ENCODE assay signal across 8 cellular contexts in genomic region chr4:55345980-55346850, GRCh38. TPM values are rescaled to one million over a fixed set of nuclear protein-coding genes. Genes with fewer than 3 reads are reported as not detected.
DNase-seq lines count a peak whose midpoint lies in the region; ATAC-seq and TF ChIP-seq lines count a peak whose summit lies in the region.

Gene SRD5A3, plus strand, starts transcription at chr4:55346242. Its CDS starts 95 bp downstream, at chr4:55346337.

- TF ChIP-seq CTCF in CD4-positive, alpha-beta T cell (IDR thresholded peaks at IDR 0.05): peak; percentile 99
- TF ChIP-seq CTCF in lower lobe of right lung (IDR thresholded peaks at IDR 0.05): peak; percentile 95

- peak; percentile 83 for ATAC-seq in CD4-positive, alpha-beta T cell (ENCODE audit: poor library complexity)
- ATAC-seq in GM19324 (IDR thresholded peaks at IDR 0.05; ENCODE audit: low FRiP score, unreplicated experiment) (peak; percentile 98), HG03457 (IDR thresholded peaks at IDR 0.05; ENCODE audit: unreplicated experiment) (peak; percentile 94), lower lobe of right lung (peak; percentile 98 to 99)

- H3K4me1 ChIP-seq in lower lobe of right lung: peaks cover 20% of the 10 kb centered on the region

- no peaks in the 10 kb centered on the region for H3K27me3 ChIP-seq in CD4-positive, alpha-beta T cell (ENCODE audit: control insufficient read depth, insufficient read depth, low read length)
- no peaks in the 10 kb centered on the region for H3K27me3 ChIP-seq in lower lobe of right lung (ENCODE audit: low read depth)

- no peaks in the 10 kb centered on the region for H3K9me3 ChIP-seq in CD4-positive, alpha-beta T cell (ENCODE audit: control insufficient read depth, low read length)
- no peaks in the 10 kb centered on the region for H3K9me3 ChIP-seq in lower lobe of right lung

- POLR2A ChIA-PET in CD4-positive, alpha-beta T cell (lab: Charles Lee): interaction anchor here (1.4 to 2.9 kb wide), 3 partner anchors 10 to 200 kb away, joined by 4 to 23 read pairs (median 14); partner anchors contain the start of genes CLOCK and TMEM165
- POLR2A ChIA-PET in activated CD4-positive, alpha-beta memory T cell treated with anti-CD3 and anti-CD28 coated beads for 36 hours (lab: Charles Lee): interaction anchor here (1.1 to 3.4 kb wide), 3 partner anchors 10 to 200 kb away, joined by 4 to 10 read pairs (median 4); partner anchors contain the start of gene TMEM165

- no peaks in the 10 kb centered on the region for H3K27me3 Mint-ChIP-seq in CD4-positive, alpha-beta T cell
- no peaks in the 10 kb centered on the region for H3K27me3 Mint-ChIP-seq in activated CD4-positive, alpha-beta memory T cell treated with anti-CD3 and anti-CD28 coated beads for 36 hours

- CTCF ChIA-PET in CD4-positive, alpha-beta T cell (lab: Charles Lee): interaction anchor here (0.7 to 2.1 kb wide), 11 partner anchors 14 to 208 kb away, joined by 3 to 11 read pairs (median 4); partner anchors contain the start of gene TMEM165
- CTCF ChIA-PET in activated CD4-positive, alpha-beta memory T cell treated with anti-CD3 and anti-CD28 coated beads for 36 hours (lab: Charles Lee): interaction anchor here (0.6 to 4.2 kb wide), 39 partner anchors 8 to 1112 kb away, joined by 3 to 53 read pairs (median 4); partner anchors contain the start of genes CEP135 and TMEM165

- peak within 1 kb of the TSS; percentile 72 for H3K27ac Mint-ChIP-seq in CD4-positive, alpha-beta T cell
- H3K27ac Mint-ChIP-seq in activated CD4-positive, alpha-beta memory T cell treated with anti-CD3 and anti-CD28 coated beads for 36 hours: peak within 1 kb of the TSS; percentile 84

- peaks cover 18% of the 10 kb centered on the region for H3K4me1 Mint-ChIP-seq in CD4-positive, alpha-beta T cell (ENCODE audit: low read depth)
- peaks cover 28% of the 10 kb centered on the region for H3K4me1 Mint-ChIP-seq in activated CD4-positive, alpha-beta memory T cell treated with anti-CD3 and anti-CD28 coated beads for 36 hours (ENCODE audit: low read depth)

- intact Hi-C loops in CD4-positive, alpha-beta T cell (cut with DNase I, micrococcal nuclease): loop anchor here (1.0 to 10.0 kb wide), 10 partner anchors 47 to 599 kb away; partner anchors contain the start of genes CEP135 (in 1 of the 2), CLOCK (in 1 of the 2), EXOC1 (in 1 of the 2) and TMEM165 (in 1 of the 2)
- intact Hi-C loops in activated CD4-positive, alpha-beta memory T cell treated with anti-CD3 and anti-CD28 coated beads for 36 hours (cut with micrococcal nuclease): loop anchor here (1.0 to 5.0 kb wide), 7 partner anchors 49 to 602 kb away; partner anchors contain the start of genes CEP135, CLOCK, EXOC1 and TMEM165
- intact Hi-C loops in lower lobe of right lung (cut with DNase I): no loop called here

- no peaks in the 10 kb centered on the region for H3K36me3 ChIP-seq in lower lobe of right lung

- H3K36me3 Mint-ChIP-seq in CD4-positive, alpha-beta T cell (ENCODE audit: low read depth): no peaks in the 10 kb centered on the region
- no peaks in the 10 kb centered on the region for H3K36me3 Mint-ChIP-seq in activated CD4-positive, alpha-beta memory T cell treated with anti-CD3 and anti-CD28 coated beads for 36 hours

- H3K9me3 Mint-ChIP-seq in CD4-positive, alpha-beta T cell: no peaks in the 10 kb centered on the region
- H3K9me3 Mint-ChIP-seq in activated CD4-positive, alpha-beta memory T cell treated with anti-CD3 and anti-CD28 coated beads for 36 hours: no peaks in the 10 kb centered on the region

- peak; percentile 47 to 82 (median 72) for DNase-seq in CD4-positive, alpha-beta T cell
- peak; percentile 85 for DNase-seq in NCI-H748 (lab: John Stamatoyannopoulos, UW; ENCODE audit: unreplicated experiment)
- peak; percentile 85 for DNase-seq in activated CD4-positive, alpha-beta memory T cell treated with anti-CD3 and anti-CD28 coated beads for 36 hours
- peak; percentile 93 for DNase-seq in ecto neural progenitor cell (ENCODE audit: low spot score)
- peak; percentile 92 for DNase-seq in lower lobe of right lung
- DNase-seq in stimulated activated CD4-positive, alpha-beta T cell treated with anti-CD3 and anti-CD28 coated beads, TNF-alpha, amount 100 ng/mL, for 4 hours (ENCODE audit: low read depth in 3 of 3): peak; percentile 61 to 84 (median 64)

- H3K4me3 Mint-ChIP-seq in CD4-positive, alpha-beta T cell: peak within 1 kb of the TSS; percentile 89
- peak within 1 kb of the TSS; percentile 82 for H3K4me3 Mint-ChIP-seq in activated CD4-positive, alpha-beta memory T cell treated with anti-CD3 and anti-CD28 coated beads for 36 hours

- H3K27ac ChIP-seq in CD4-positive, alpha-beta T cell (ENCODE audit: low read depth, low read length): peak within 1 kb of the TSS; percentile 56
- peak within 1 kb of the TSS; percentile 95 for H3K27ac ChIP-seq in lower lobe of right lung

- H3K4me3 ChIP-seq in lower lobe of right lung: peak within 1 kb of the TSS; percentile 82

RNA-seq across cellular contexts. Expression of gene SRD5A3, which starts in this region (rescaled TPM):
- 1 to 10 TPM; 2.1 to 2.2 TPM for total RNA-seq in CD4-positive, alpha-beta T cell
- total RNA-seq in activated CD4-positive, alpha-beta memory T cell treated with anti-CD3 and anti-CD28 coated beads for 36 hours: 10 to 100 TPM; 19.2 to 19.7 TPM
- total RNA-seq in lower lobe of right lung: 21.1 TPM

Comparison
In these comparisons a context has a peak if more than half of its experiments do, and no peak if none do; other contexts are left out.
1. Peak in every context shown above with its lines: DNase-seq, ATAC-seq, H3K4me3 ChIP-seq and H3K27ac ChIP-seq.